1 cellular context compared by ENCODE assay signal in the genomic region with DNA sequence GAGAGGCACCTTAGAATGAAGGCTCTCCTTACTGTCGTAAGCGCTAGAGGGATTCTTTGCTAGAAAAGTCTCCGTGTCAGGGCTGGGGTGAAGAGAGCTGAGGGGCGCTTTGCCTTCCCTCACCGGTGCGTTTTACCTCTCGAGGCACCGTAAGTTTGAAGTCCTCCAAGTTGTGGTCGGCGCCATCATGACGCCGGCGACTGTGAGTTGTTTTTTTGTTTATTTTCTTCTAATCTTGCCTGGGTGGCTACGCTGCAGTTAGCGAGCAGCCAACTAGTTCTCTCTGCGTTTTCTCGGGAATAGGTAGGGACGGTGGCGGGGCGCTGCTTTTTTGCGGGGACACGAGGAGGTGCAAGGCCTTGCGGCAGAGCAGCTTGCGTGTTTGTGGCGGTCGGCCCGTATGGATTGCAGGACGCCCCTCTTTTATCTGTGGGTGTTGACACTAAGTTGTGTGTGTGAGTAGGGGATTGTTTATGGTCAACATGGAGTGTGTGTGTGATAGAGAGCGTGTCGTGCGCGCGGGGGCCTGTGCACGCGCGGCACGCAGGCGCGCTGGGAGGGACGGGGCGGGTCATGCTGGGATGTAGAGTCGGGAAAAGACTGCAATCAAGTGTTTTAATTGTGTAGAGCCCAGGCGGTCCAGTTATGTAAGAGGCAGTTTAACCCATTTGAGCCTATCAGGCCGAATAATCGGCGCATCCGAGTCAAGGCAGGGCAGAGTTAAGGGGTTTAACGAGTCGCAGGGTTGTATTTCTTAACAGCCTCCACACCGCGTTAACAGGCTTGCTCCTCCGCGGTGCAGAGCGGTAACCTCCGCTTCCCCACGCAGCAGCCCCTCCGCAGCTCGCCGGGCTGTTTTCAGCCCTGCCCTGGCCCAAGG.
TF ChIP-seq lines count a peak whose summit lies in the region.

No MANE protein-coding gene starts in this region.

TF ChIP-seq in HepG2, 621 proteins besides CTCF, POLR2A, EP300 and RAD21 (continued from another document and continues in another):
- TF ChIP-seq, protein P1, sequence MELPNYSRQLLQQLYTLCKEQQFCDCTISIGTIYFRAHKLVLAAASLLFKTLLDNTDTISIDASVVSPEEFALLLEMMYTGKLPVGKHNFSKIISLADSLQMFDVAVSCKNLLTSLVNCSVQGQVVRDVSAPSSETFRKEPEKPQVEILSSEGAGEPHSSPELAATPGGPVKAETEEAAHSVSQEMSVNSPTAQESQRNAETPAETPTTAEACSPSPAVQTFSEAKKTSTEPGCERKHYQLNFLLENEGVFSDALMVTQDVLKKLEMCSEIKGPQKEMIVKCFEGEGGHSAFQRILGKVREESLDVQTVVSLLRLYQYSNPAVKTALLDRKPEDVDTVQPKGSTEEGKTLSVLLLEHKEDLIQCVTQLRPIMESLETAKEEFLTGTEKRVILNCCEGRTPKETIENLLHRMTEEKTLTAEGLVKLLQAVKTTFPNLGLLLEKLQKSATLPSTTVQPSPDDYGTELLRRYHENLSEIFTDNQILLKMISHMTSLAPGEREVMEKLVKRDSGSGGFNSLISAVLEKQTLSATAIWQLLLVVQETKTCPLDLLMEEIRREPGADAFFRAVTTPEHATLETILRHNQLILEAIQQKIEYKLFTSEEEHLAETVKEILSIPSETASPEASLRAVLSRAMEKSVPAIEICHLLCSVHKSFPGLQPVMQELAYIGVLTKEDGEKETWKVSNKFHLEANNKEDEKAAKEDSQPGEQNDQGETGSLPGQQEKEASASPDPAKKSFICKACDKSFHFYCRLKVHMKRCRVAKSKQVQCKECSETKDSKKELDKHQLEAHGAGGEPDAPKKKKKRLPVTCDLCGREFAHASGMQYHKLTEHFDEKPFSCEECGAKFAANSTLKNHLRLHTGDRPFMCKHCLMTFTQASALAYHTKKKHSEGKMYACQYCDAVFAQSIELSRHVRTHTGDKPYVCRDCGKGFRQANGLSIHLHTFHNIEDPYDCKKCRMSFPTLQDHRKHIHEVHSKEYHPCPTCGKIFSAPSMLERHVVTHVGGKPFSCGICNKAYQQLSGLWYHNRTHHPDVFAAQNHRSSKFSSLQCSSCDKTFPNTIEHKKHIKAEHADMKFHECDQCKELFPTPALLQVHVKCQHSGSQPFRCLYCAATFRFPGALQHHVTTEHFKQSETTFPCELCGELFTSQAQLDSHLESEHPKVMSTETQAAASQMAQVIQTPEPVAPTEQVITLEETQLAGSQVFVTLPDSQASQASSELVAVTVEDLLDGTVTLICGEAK (IDR thresholded peaks at IDR 0.05) = no peak
- TF ChIP-seq, protein P1 (CRISPR knock-in tag; IDR thresholded peaks at IDR 0.05) = 0 out of 2 replicates have a peak, but pooled peaks have one; percentile 15
- TF ChIP-seq ZNF33A (CRISPR knock-in tag; IDR thresholded peaks at IDR 0.05; ENCODE audit: borderline replicate concordance) = no peak
- TF ChIP-seq, protein P2, sequence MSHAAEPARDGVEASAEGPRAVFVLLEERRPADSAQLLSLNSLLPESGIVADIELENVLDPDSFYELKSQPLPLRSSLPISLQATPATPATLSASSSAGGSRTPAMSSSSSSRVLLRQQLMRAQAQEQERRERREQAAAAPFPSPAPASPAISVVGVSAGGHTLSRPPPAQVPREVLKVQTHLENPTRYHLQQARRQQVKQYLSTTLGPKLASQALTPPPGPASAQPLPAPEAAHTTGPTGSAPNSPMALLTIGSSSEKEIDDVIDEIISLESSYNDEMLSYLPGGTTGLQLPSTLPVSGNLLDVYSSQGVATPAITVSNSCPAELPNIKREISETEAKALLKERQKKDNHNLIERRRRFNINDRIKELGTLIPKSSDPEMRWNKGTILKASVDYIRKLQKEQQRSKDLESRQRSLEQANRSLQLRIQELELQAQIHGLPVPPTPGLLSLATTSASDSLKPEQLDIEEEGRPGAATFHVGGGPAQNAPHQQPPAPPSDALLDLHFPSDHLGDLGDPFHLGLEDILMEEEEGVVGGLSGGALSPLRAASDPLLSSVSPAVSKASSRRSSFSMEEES (CRISPR knock-in tag; IDR thresholded peaks at IDR 0.05) = no peak
- no peak for TF ChIP-seq ZNF619 (CRISPR knock-in tag; IDR thresholded peaks at IDR 0.05)
- no peak for TF ChIP-seq HCFC1 (IDR thresholded peaks at IDR 0.05; ENCODE audit: low read depth, low read length)
- TF ChIP-seq EED (CRISPR knock-in tag; IDR thresholded peaks at IDR 0.05) = no peak
- no peak for TF ChIP-seq ZBTB38 (CRISPR knock-in tag; IDR thresholded peaks at IDR 0.05)
- TF ChIP-seq CHD4 (IDR thresholded peaks at IDR 0.05; ENCODE audit: borderline replicate concordance, low read length) = no peak
- no peak for TF ChIP-seq CCAR2 (optimal IDR thresholded peaks at IDR 0.05; ENCODE audit: low read depth, low read length)
- TF ChIP-seq ZNF256 (CRISPR knock-in tag; conservative IDR thresholded peaks at IDR 0.05) = no peak
- TF ChIP-seq PHF5A (CRISPR knock-in tag; IDR thresholded peaks at IDR 0.05; ENCODE audit: low read depth, unreplicated experiment) = no peak
- TF ChIP-seq IRF2 (CRISPR knock-in tag; IDR thresholded peaks at IDR 0.05) = no peak
- TF ChIP-seq, protein P3, sequence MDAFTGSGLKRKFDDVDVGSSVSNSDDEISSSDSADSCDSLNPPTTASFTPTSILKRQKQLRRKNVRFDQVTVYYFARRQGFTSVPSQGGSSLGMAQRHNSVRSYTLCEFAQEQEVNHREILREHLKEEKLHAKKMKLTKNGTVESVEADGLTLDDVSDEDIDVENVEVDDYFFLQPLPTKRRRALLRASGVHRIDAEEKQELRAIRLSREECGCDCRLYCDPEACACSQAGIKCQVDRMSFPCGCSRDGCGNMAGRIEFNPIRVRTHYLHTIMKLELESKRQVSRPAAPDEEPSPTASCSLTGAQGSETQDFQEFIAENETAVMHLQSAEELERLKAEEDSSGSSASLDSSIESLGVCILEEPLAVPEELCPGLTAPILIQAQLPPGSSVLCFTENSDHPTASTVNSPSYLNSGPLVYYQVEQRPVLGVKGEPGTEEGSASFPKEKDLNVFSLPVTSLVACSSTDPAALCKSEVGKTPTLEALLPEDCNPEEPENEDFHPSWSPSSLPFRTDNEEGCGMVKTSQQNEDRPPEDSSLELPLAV (CRISPR knock-in tag; conservative IDR thresholded peaks at IDR 0.05; ENCODE audit: low read depth) = no peak
- TF ChIP-seq, protein P4, sequence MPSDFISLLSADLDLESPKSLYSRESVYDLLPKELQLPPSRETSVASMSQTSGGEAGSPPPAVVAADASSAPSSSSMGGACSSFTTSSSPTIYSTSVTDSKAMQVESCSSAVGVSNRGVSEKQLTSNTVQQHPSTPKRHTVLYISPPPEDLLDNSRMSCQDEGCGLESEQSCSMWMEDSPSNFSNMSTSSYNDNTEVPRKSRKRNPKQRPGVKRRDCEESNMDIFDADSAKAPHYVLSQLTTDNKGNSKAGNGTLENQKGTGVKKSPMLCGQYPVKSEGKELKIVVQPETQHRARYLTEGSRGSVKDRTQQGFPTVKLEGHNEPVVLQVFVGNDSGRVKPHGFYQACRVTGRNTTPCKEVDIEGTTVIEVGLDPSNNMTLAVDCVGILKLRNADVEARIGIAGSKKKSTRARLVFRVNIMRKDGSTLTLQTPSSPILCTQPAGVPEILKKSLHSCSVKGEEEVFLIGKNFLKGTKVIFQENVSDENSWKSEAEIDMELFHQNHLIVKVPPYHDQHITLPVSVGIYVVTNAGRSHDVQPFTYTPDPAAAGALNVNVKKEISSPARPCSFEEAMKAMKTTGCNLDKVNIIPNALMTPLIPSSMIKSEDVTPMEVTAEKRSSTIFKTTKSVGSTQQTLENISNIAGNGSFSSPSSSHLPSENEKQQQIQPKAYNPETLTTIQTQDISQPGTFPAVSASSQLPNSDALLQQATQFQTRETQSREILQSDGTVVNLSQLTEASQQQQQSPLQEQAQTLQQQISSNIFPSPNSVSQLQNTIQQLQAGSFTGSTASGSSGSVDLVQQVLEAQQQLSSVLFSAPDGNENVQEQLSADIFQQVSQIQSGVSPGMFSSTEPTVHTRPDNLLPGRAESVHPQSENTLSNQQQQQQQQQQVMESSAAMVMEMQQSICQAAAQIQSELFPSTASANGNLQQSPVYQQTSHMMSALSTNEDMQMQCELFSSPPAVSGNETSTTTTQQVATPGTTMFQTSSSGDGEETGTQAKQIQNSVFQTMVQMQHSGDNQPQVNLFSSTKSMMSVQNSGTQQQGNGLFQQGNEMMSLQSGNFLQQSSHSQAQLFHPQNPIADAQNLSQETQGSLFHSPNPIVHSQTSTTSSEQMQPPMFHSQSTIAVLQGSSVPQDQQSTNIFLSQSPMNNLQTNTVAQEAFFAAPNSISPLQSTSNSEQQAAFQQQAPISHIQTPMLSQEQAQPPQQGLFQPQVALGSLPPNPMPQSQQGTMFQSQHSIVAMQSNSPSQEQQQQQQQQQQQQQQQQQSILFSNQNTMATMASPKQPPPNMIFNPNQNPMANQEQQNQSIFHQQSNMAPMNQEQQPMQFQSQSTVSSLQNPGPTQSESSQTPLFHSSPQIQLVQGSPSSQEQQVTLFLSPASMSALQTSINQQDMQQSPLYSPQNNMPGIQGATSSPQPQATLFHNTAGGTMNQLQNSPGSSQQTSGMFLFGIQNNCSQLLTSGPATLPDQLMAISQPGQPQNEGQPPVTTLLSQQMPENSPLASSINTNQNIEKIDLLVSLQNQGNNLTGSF (CRISPR knock-in tag; IDR thresholded peaks at IDR 0.05) = no peak
- TF ChIP-seq ZNF260 (CRISPR knock-in tag; IDR thresholded peaks at IDR 0.05; ENCODE audit: borderline replicate concordance, low read depth) = no peak
- no peak for TF ChIP-seq ZNF780A (CRISPR knock-in tag; IDR thresholded peaks at IDR 0.05)
- TF ChIP-seq ZNF333 (CRISPR knock-in tag; IDR thresholded peaks at IDR 0.05; ENCODE audit: borderline replicate concordance) = no peak
- TF ChIP-seq, protein P5, sequence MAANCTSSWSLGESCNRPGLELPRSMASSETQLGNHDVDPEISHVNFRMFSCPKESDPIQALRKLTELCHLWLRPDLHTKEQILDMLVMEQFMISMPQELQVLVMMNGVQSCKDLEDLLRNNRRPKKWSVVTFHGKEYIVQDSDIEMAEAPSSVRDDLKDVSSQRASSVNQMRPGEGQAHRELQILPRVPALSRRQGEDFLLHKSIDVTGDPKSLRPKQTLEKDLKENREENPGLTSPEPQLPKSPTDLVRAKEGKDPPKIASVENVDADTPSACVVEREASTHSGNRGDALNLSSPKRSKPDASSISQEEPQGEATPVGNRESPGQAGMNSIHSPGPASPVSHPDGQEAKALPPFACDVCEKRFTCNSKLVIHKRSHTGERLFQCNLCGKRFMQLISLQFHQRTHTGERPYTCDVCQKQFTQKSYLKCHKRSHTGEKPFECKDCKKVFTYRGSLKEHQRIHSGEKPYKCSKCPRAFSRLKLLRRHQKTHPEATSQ (CRISPR knock-in tag; IDR thresholded peaks at IDR 0.05; ENCODE audit: borderline replicate concordance) = no peak
- no peak for TF ChIP-seq ATF1 (CRISPR knock-in tag; IDR thresholded peaks at IDR 0.05)
- TF ChIP-seq, protein P6, sequence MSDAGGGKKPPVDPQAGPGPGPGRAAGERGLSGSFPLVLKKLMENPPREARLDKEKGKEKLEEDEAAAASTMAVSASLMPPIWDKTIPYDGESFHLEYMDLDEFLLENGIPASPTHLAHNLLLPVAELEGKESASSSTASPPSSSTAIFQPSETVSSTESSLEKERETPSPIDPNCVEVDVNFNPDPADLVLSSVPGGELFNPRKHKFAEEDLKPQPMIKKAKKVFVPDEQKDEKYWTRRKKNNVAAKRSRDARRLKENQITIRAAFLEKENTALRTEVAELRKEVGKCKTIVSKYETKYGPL (CRISPR knock-in tag; IDR thresholded peaks at IDR 0.05) = no peak
- no peak for TF ChIP-seq ZNF138 (CRISPR knock-in tag; IDR thresholded peaks at IDR 0.05; ENCODE audit: low read depth)
- TF ChIP-seq ZNF496 (CRISPR knock-in tag; IDR thresholded peaks at IDR 0.05; ENCODE audit: insufficient replicate concordance) = no peak
- TF ChIP-seq NCOR1 (IDR thresholded peaks at IDR 0.05; ENCODE audit: borderline replicate concordance, low read length) = no peak
- TF ChIP-seq RBFOX2 (IDR thresholded peaks at IDR 0.05; ENCODE audit: low read depth, low read length) = 0 out of 2 replicates have a peak, but pooled peaks have one; percentile 21
- no peak for TF ChIP-seq ZNF510 (CRISPR knock-in tag; IDR thresholded peaks at IDR 0.05; ENCODE audit: low read depth)
